9 cellular contexts compared by ENCODE assay signal in genomic region chr19:495440-496332, GRCh38. TPM values are rescaled to one million over a fixed set of nuclear protein-coding genes. Genes with fewer than 3 reads are reported as not detected.
DNase-seq lines count a peak whose midpoint lies in the region; ATAC-seq, FAIRE-seq and TF ChIP-seq lines count a peak whose summit lies in the region.
"Had no signal": no experiment of that assay in that cellular context is flagged by ENCODE, and none has a peak within 500 bp of the region (broad histone marks: within the 10 kb centered on the region; RNA-seq: fewer than 3 reads in every experiment).

No MANE protein-coding gene starts in this region.

- no peak for FAIRE-seq in RCC 7860 (lab: Jason Lieb, UNC)
- FAIRE-seq: colon had no signal

- peak; percentile 77 for TF ChIP-seq CTCF in cardiac muscle cell (IDR thresholded peaks at IDR 0.05; ENCODE audit: low read depth, low read length)
- peak; percentile 82 for TF ChIP-seq CTCF in RWPE1 (conservative IDR thresholded peaks at IDR 0.05; ENCODE audit: low read depth)
- TF ChIP-seq CTCF in brain (conservative IDR thresholded peaks at IDR 0.05): peak; percentile 62 to 83
- peak; percentile 19 for TF ChIP-seq CTCF in lung (IDR thresholded peaks at IDR 0.05; ENCODE audit: control extremely low read depth, extremely low read depth)
- TF ChIP-seq CTCF in vagina (IDR thresholded peaks at IDR 0.05): peak in 2 of 3 experiments; percentile 17 to 41

- H3K4me1 Mint-ChIP-seq in brain: peaks cover 5% of the 10 kb centered on the region

- peaks cover 0 to 10% (median 6%) of the 10 kb centered on the region in 5 experiments for H3K9me3 Mint-ChIP-seq in brain

- H3K27ac Mint-ChIP-seq in brain: no peak overlapping the region

- peaks cover 46% of the 10 kb centered on the region for H3K27me3 Mint-ChIP-seq in brain

- H3K4me1 ChIP-seq in cardiac muscle cell (ENCODE audit: low read depth): no peaks in the 10 kb centered on the region
- H3K4me1 ChIP-seq in lung (ENCODE audit: control insufficient read depth in 2 of 2, insufficient read depth in 2 of 2, low read length in 2 of 2): peaks cover 0 to 7% of the 10 kb centered on the region in 2 donors
- peaks cover 11% of the 10 kb centered on the region for H3K4me1 ChIP-seq in vagina

- no peak overlapping the region for H3K27ac ChIP-seq in cardiac muscle cell
- H3K27ac ChIP-seq in RWPE1: no peak overlapping the region
- no peak overlapping the region for H3K27ac ChIP-seq in lung (ENCODE audit: low read depth in 1 of 2, low read length in 1 of 2)
- H3K27ac ChIP-seq in vagina: no peak overlapping the region

- TF ChIP-seq POLR2A in vagina (IDR thresholded peaks at IDR 0.05): no peak

- H3K36me3 ChIP-seq in cardiac muscle cell: no peaks in the 10 kb centered on the region
- H3K36me3 ChIP-seq in lung (ENCODE audit: control insufficient read depth in 2 of 2, insufficient read depth in 2 of 2, low read length in 2 of 2): no peaks in the 10 kb centered on the region
- H3K36me3 ChIP-seq in vagina: no peaks in the 10 kb centered on the region

- CTCF ChIA-PET in RWPE1 (lab: Yijun Ruan, JAX): interaction anchor here (0.5 to 1.3 kb wide), 9 partner anchors 11 to 298 kb away, joined by 3 to 9 read pairs (median 3); no protein-coding TSS in a partner anchor

- intact Hi-C loops in left ventricle myocardium superior (cut with micrococcal nuclease) (no loop called here), vagina (cut with DNase I) (no loop called here)

- POLR2A ChIA-PET in RWPE1 (lab: Yijun Ruan, JAX; ENCODE audit: low non-redundant PET): no interaction called here

- H3K27me3 ChIP-seq in cardiac muscle cell (peaks cover 41% of the 10 kb centered on the region), lung (ENCODE audit: control insufficient read depth, insufficient read depth) (no peaks in the 10 kb centered on the region), vagina (peaks cover 16% of the 10 kb centered on the region)

- ATAC-seq in left ventricle myocardium superior (no peak), lung (ENCODE audit: insufficient read depth, low FRiP score) (no peak), GM18873 (IDR thresholded peaks at IDR 0.05; ENCODE audit: low FRiP score, unreplicated experiment) (no peak)

- DNase-seq in cardiac muscle cell (ENCODE audit: low read depth in 1 of 2, low spot score in 1 of 2) (peak in 1 of 2 donors; percentile 49), left ventricle myocardium superior (no peak), RWPE1 (ENCODE audit: low spot score) (no peak), lung (ENCODE audit: low spot score) (no peak), vagina (ENCODE audit: extremely low spot score in 2 of 2) (no peak), RCC 7860 (ENCODE audit: low spot score) (no peak)

- H3K9me3 ChIP-seq in cardiac muscle cell (ENCODE audit: low read depth) (no peaks in the 10 kb centered on the region), lung (ENCODE audit: control insufficient read depth in 2 of 2, insufficient read depth in 1 of 2, low read length in 1 of 2) (peaks cover 0 to 3% of the 10 kb centered on the region in 2 donors), vagina (no peaks in the 10 kb centered on the region)

- WGBS in lung, 2 donors: 14 to 20% methylated on average over 45 of the region's 45 CpGs

- H3K4me3 ChIP-seq in cardiac muscle cell (no peak overlapping the region), lung (no peak overlapping the region), vagina (no peak overlapping the region)

- H3K36me3 Mint-ChIP-seq in brain: no peaks in the 10 kb centered on the region

- peak overlapping the region in 4 of 5 experiments; percentile 20 to 50 (median 30) for H3K4me3 Mint-ChIP-seq in brain

RNA-seq across cellular contexts. Expression of gene MADCAM1, which starts 0.6 kb away (rescaled TPM):
- total RNA-seq in cardiac muscle cell (0.70 and 2.2 TPM in 2 replicates), left ventricle myocardium superior (0.37 TPM), lung (1 to 10 TPM in 1 of 2 donors, under 1 TPM in 1; 0.80 to 4.4 TPM), vagina (0.49 TPM)
- polyA plus RNA-seq in cardiac muscle cell (2.5 and 3.4 TPM in 2 replicates), brain (ENCODE audit: insufficient read depth, low read depth, low replicate concordance) (3.4 TPM), lung (under 1 TPM; 0.24 to 0.41 TPM)

RNA-seq across cellular contexts. Expression of gene TPGS1, which starts 11.6 kb away (rescaled TPM):
- total RNA-seq in cardiac muscle cell (67.1 and 71.1 TPM in 2 replicates), left ventricle myocardium superior (10.5 TPM), lung (10 to 100 TPM; 12.2 to 31.7 TPM), vagina (39.5 TPM)
- polyA plus RNA-seq in cardiac muscle cell (55.8 and 56.2 TPM in 2 replicates), brain (ENCODE audit: insufficient read depth, low read depth, low replicate concordance) (15.9 TPM), lung (10 to 100 TPM; 19.4 to 32.7 TPM)

RNA-seq across cellular contexts. Expression of gene SHC2, which starts 34.9 kb away (rescaled TPM):
- total RNA-seq in cardiac muscle cell (33.6 and 56.9 TPM in 2 replicates), left ventricle myocardium superior (11.0 TPM), lung (10 to 100 TPM; 13.2 to 15.9 TPM), vagina (26.0 TPM)
- polyA plus RNA-seq in cardiac muscle cell (39.9 and 54.6 TPM in 2 replicates), brain (ENCODE audit: insufficient read depth, low read depth, low replicate concordance) (89.9 TPM), lung (10 to 100 TPM; 11.2 to 23.1 TPM)

RNA-seq across cellular contexts. Expression of gene CDC34, which starts 35.9 kb away (rescaled TPM):
- total RNA-seq in cardiac muscle cell (205 and 247 TPM in 2 replicates), left ventricle myocardium superior (110 TPM), lung (10 to 100 TPM; 42.9 to 67.9 TPM), vagina (62.6 TPM)
- polyA plus RNA-seq in cardiac muscle cell (205 and 207 TPM in 2 replicates), brain (ENCODE audit: insufficient read depth, low read depth, low replicate concordance) (152 TPM), lung (10 to 100 TPM; 52.3 to 89.1 TPM)

RNA-seq across cellular contexts. Expression of gene GZMM, which starts 48.2 kb away (rescaled TPM):
- total RNA-seq in cardiac muscle cell: not detected in 2 replicates
- polyA plus RNA-seq in cardiac muscle cell: 0.39 TPM in 1 of 2 replicates, not detected in the other
- 0.37 TPM for total RNA-seq in left ventricle myocardium superior
- polyA plus RNA-seq in brain (ENCODE audit: insufficient read depth, low read depth, low replicate concordance): 1.4 TPM
- 1 to 10 TPM in 1 of 2 donors, under 1 TPM in 1; 0.74 to 2.6 TPM for total RNA-seq in lung
- 1 to 10 TPM; 2.4 to 3.0 TPM for polyA plus RNA-seq in lung
- total RNA-seq in vagina: not detected

Comparison
In these comparisons a context has a peak if more than half of its experiments do, and no peak if none do; other contexts are left out.
1. CTCF ChIP-seq: peak in every context shown above with its lines; median percentile 82 in RWPE1; 77 in cardiac muscle cell; 72 in brain; 29 in vagina; 19 in lung.